Comparison of ENCODE assay signal across 1 cellular context in the genomic region with DNA sequence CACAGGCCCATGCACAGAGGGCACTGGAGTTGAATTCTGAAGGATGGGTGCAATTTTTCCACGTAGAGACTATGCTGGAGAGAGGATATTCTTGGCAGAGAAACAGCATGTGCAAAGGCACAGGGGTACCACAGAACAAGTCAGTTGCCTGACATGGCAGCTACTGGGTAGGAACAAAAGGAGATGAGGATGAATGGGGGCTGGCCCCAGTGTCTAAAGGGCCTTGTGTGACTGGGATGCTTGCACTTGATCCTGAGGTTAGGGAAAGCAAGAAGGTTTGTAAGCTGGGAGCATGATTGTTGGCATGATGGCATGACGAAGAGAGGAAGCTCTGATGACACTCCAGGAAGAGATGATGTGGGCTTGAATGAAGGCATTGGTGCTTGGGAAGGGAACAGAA.
TF ChIP-seq lines count a peak whose summit lies in the region.

No MANE protein-coding gene starts in this region.

TF ChIP-seq in IMR-90, 13 proteins besides CTCF, POLR2A, EP300 and RAD21 (continued from another document):
- TF ChIP-seq, protein P1, sequence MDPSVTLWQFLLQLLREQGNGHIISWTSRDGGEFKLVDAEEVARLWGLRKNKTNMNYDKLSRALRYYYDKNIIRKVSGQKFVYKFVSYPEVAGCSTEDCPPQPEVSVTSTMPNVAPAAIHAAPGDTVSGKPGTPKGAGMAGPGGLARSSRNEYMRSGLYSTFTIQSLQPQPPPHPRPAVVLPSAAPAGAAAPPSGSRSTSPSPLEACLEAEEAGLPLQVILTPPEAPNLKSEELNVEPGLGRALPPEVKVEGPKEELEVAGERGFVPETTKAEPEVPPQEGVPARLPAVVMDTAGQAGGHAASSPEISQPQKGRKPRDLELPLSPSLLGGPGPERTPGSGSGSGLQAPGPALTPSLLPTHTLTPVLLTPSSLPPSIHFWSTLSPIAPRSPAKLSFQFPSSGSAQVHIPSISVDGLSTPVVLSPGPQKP (IDR thresholded peaks at IDR 0.05; ENCODE audit: borderline replicate concordance, low read depth, low read length), result no peak
